Comparison of ENCODE assay signal across 8 cellular contexts in genomic region chr3:124827476-124828206, GRCh38. TPM values are rescaled to one million over a fixed set of nuclear protein-coding genes. Genes with fewer than 3 reads are reported as not detected.
DNase-seq lines count a peak whose midpoint lies in the region; FAIRE-seq and TF ChIP-seq lines count a peak whose summit lies in the region.
"Not testable (repeated sequence)": the region's sequence is repeated elsewhere in the genome, so short reads cannot be mapped to it uniquely, and the experiment has no call there.

No MANE protein-coding gene starts in this region.

- H3K9me3 ChIP-seq in NT2/D1 (ENCODE audit: insufficient read depth, low read length); adipocyte (ENCODE audit: control insufficient read depth, low read length); H1 (ENCODE audit: insufficient read depth in 2 of 2, low read depth in 1 of 2, low read length in 1 of 2); hepatocyte (ENCODE audit: low read depth); muscle layer of colon (ENCODE audit: low read length): not testable (repeated sequence)

- H3K36me3 ChIP-seq in NT2/D1 (ENCODE audit: insufficient read depth, insufficient read length, low read length) = peaks cover 41% of the 10 kb centered on the region
- H3K36me3 ChIP-seq in adipocyte (ENCODE audit: control insufficient read depth, insufficient read depth, low read length, severe bottlenecking) = peaks cover 25% of the 10 kb centered on the region
- H3K36me3 ChIP-seq in H1 (ENCODE audit: control insufficient read depth in 2 of 4, insufficient read depth in 4 of 4, low read length in 3 of 4); hepatocyte (replicated peaks; ENCODE audit: insufficient read depth, low read depth): not testable (repeated sequence)
- H3K36me3 ChIP-seq in muscle layer of colon (ENCODE audit: insufficient read depth, low read length) = peaks cover 17% of the 10 kb centered on the region

- TF ChIP-seq CTCF in H1 (IDR thresholded peaks at IDR 0.05; ENCODE audit: control extremely low read depth in 1 of 3, insufficient read depth in 1 of 3, low read depth in 1 of 3, low read length in 3 of 3) (peak in 1 of 3 experiments; percentile 37; a peak in 1 of 4 replicates), hepatocyte (IDR thresholded peaks at IDR 0.05; ENCODE audit: poor library complexity) (peak; percentile 40)

- peak overlapping the region; percentile 55; the same call in 1 of the 2 replicates for H2BK5ac ChIP-seq in H1 (ENCODE audit: low read depth, low read length)

- peak overlapping the region; percentile 85; the same call in 1 of the 2 replicates for H2BK12ac ChIP-seq in H1 (ENCODE audit: low read depth, low read length)

- peak overlapping the region; percentile 4 for H3K9ac ChIP-seq in NT2/D1 (ENCODE audit: insufficient read length, low read depth)
- H3K9ac ChIP-seq in adipocyte (ENCODE audit: low read length) = peak overlapping the region; percentile 38
- H3K9ac ChIP-seq in H1 (replicated peaks in 1 of 4; ENCODE audit: extremely low read depth in 1 of 4, low read depth in 3 of 4, low read length in 3 of 4); muscle layer of colon (ENCODE audit: low read length): not testable (repeated sequence)

- H2AFZ ChIP-seq in H1 (ENCODE audit: low read length); hepatocyte: not testable (repeated sequence)

- H3K18ac ChIP-seq in H1 (ENCODE audit: extremely low read depth, low read length) = 0 out of 2 replicates have a peak overlapping the region, but pooled peaks have one; percentile 36

- not testable (repeated sequence) for H3K79me2 ChIP-seq in H1 (ENCODE audit: control insufficient read depth in 1 of 2, insufficient read depth in 2 of 2, low read length in 2 of 2); hepatocyte

- not testable (repeated sequence) for H4K8ac ChIP-seq in H1 (ENCODE audit: extremely low read depth, insufficient read depth, low read length)

- H3K27ac ChIP-seq in H1 (ENCODE audit: low read depth, low read length) (peak overlapping the region; percentile 66), muscle layer of colon (ENCODE audit: low read depth, low read length) (peak overlapping the region; percentile 31), skin epidermis (peak overlapping the region in 15 of 21 experiments; percentile 5 to 83 (median 58))
- not testable (repeated sequence) for H3K27ac ChIP-seq in hepatocyte

- H3K4ac ChIP-seq in H1 (replicated peaks; ENCODE audit: insufficient read length, low read depth, low read length) = not testable (repeated sequence)

- H3K56ac ChIP-seq in H1 (replicated peaks; ENCODE audit: insufficient read length, low read depth, low read length) = not testable (repeated sequence)

- H3K4me1 ChIP-seq in NT2/D1 (ENCODE audit: insufficient read depth, insufficient read length); hepatocyte (ENCODE audit: insufficient read depth): not testable (repeated sequence)
- H3K4me1 ChIP-seq in adipocyte (ENCODE audit: control insufficient read depth, insufficient read depth, low read length) = peaks cover 45% of the 10 kb centered on the region
- H3K4me1 ChIP-seq in H1 (replicated peaks in 1 of 4; ENCODE audit: control insufficient read depth in 3 of 4, insufficient read depth in 4 of 4, low read length in 3 of 4) = peaks cover 7 to 27% (median 21%) of the 10 kb centered on the region in 4 experiments
- peaks cover 43% of the 10 kb centered on the region for H3K4me1 ChIP-seq in muscle layer of colon (ENCODE audit: insufficient read depth, low read length)

- not testable (repeated sequence) for H2BK15ac ChIP-seq in H1 (ENCODE audit: low read length)

- in situ Hi-C loops in ACHN (cut with HindIII; ENCODE audit: low pct_ligation_motif_present, low pct_unique_long_range_greater_than_20kb, low sequenced_read_pairs) = not testable (repeated sequence)

- H3K23me2 ChIP-seq in H1 (ENCODE audit: low read depth, low read length) = not testable (repeated sequence)

- 0 out of 2 replicates have a peak overlapping the region, but pooled peaks have one; percentile 16 for H2BK20ac ChIP-seq in H1 (ENCODE audit: low read length)

- H4K5ac ChIP-seq in H1 (ENCODE audit: insufficient read length, low read depth, low read length) = not testable (repeated sequence)

- not testable (repeated sequence) for TF ChIP-seq EP300 in H1 (IDR thresholded peaks at IDR 0.05; ENCODE audit: borderline replicate concordance in 1 of 2, low read depth in 2 of 2, low read length in 2 of 2)

- TF ChIP-seq RAD21 in H1 (IDR thresholded peaks at IDR 0.05 in 1 of 2, conservative IDR thresholded peaks at IDR 0.05 in 1 of 2; ENCODE audit: low read depth in 2 of 2, low read length in 2 of 2) = not testable (repeated sequence)

- not testable (repeated sequence) for H3K27me3 ChIP-seq in NT2/D1 (ENCODE audit: insufficient read depth, insufficient read length); adipocyte (replicated peaks; ENCODE audit: control insufficient read depth, insufficient read depth, low read length); H1 (replicated peaks in 1 of 4; ENCODE audit: control insufficient read depth in 3 of 4, extremely low read depth in 1 of 4, insufficient read depth in 3 of 4, low read length in 3 of 4); hepatocyte; muscle layer of colon (ENCODE audit: control insufficient read depth in 1 of 2, insufficient read depth in 2 of 2, low read length in 2 of 2)

- POLR2A ChIA-PET in H1 (lab: Charles Lee; ENCODE audit: partially characterized antibody) = interaction anchor here (0.7 to 2.1 kb wide), 10 partner anchors 13 to 157 kb away, joined by 3 to 19 read pairs (median 3); partner anchors contain the start of gene ITGB5

- peak overlapping the region; percentile 61 for H4K91ac ChIP-seq in H1 (replicated peaks; ENCODE audit: insufficient read length, low read length)

- H3K9me2 ChIP-seq in hepatocyte (replicated peaks; ENCODE audit: insufficient read depth) = not testable (repeated sequence)

- not testable (repeated sequence) for H3K4me3 ChIP-seq in NT2/D1 (ENCODE audit: insufficient read length, low read depth); adipocyte (ENCODE audit: low read length); hepatocyte; muscle layer of colon (ENCODE audit: low read depth in 1 of 2, low read length in 2 of 2); skin epidermis
- peak overlapping the region in 1 of 4 experiments; percentile 30; a peak in 1 of 8 replicates for H3K4me3 ChIP-seq in H1 (ENCODE audit: extremely low read depth in 1 of 4, insufficient read depth in 2 of 4, low read depth in 3 of 4, low read length in 4 of 4)

- 13% methylated on average over 14 of the region's 15 CpGs; no CpG with 5 or more reads in 1 of the 2 experiments for WGBS in H1 (ENCODE audit: extremely low coverage in 1 of 2, insufficient coverage in 1 of 2, insufficient read length in 1 of 2, insufficient replicate concordance in 2 of 2, low coverage in 1 of 2, low lambda C conversion rate in 2 of 2, missing lambda C conversion rate in 1 of 2), 2 experiments
- WGBS in hepatocyte (ENCODE audit: low lambda C conversion rate, missing lambda C conversion rate) = 69% methylated on average over 15 of the region's 15 CpGs

- H4K20me1 ChIP-seq in H1 (replicated peaks in 1 of 2; ENCODE audit: control insufficient read depth in 1 of 2, insufficient read depth in 2 of 2, low read length in 2 of 2); hepatocyte (ENCODE audit: insufficient read depth, poor library complexity, severe bottlenecking): not testable (repeated sequence)

- peak overlapping the region; percentile 68; the same call in 1 of the 2 replicates for H2AK5ac ChIP-seq in H1 (ENCODE audit: low read depth, low read length)

- not testable (repeated sequence) for FAIRE-seq in H1 (lab: Jason Lieb, UNC)

- H3K4me2 ChIP-seq in H1 (ENCODE audit: insufficient read depth in 1 of 2, low read depth in 2 of 2, low read length in 2 of 2) = peak overlapping the region; percentile 31 to 50
- not testable (repeated sequence) for H3K4me2 ChIP-seq in hepatocyte

- peak in 1 of 2 experiments; percentile 25; a peak in 1 of 3 replicates for TF ChIP-seq POLR2A in H1 (IDR thresholded peaks at IDR 0.05; ENCODE audit: control extremely low read depth in 1 of 2, low read depth in 2 of 2, low read length in 2 of 2)

- H3K79me1 ChIP-seq in H1 (ENCODE audit: low read depth, low read length) = not testable (repeated sequence)

- H2BK120ac ChIP-seq in H1 (replicated peaks; ENCODE audit: low read depth, low read length) = peak overlapping the region; percentile 91

- H3K14ac ChIP-seq in H1 (ENCODE audit: insufficient read length) = not testable (repeated sequence)

- H3K23ac ChIP-seq in H1 (ENCODE audit: insufficient read length) = not testable (repeated sequence)

- DNase-seq in ACHN (peak; percentile 27), HCEC 1CT (peak; percentile 32), NT2/D1 (ENCODE audit: low read depth, low spot score) (peak; percentile 63), H1 (ENCODE audit: low read depth in 1 of 2, low spot score in 2 of 2) (peak in 1 of 2 experiments; percentile 59)
- not testable (repeated sequence) for DNase-seq in adipocyte (ENCODE audit: low read depth); hepatocyte (ENCODE audit: low spot score)

- CTCF ChIA-PET in H1 (lab: Charles Lee; ENCODE audit: partially characterized antibody) = interaction anchor here (0.8 to 2.7 kb wide), 22 partner anchors 8 to 74 kb away, joined by 3 to 14 read pairs (median 5); no protein-coding TSS in a partner anchor

TF ChIP-seq in H1, 55 proteins besides CTCF, POLR2A, EP300 and RAD21 (continues in another document):
- TF ChIP-seq ASH2L (IDR thresholded peaks at IDR 0.05; ENCODE audit: low read length) (peak; percentile 67), TCF12 (IDR thresholded peaks at IDR 0.05; ENCODE audit: low read depth, low read length) (0 out of 2 replicates have a peak, but pooled peaks have one; percentile 43), TEAD4 (IDR thresholded peaks at IDR 0.05; ENCODE audit: low read depth, low read length) (peak; percentile 95)

RNA-seq across cellular contexts. Expression of gene ITGB5, which starts 59.5 kb away (rescaled TPM):
- 251 and 268 TPM in 2 replicates for total RNA-seq in H1 (2021; fragmentation: NEBNext Ultra II Directional; extraction: Animal tissue kit (Norgen Biotek cat#: 25700))
- polyA plus RNA-seq in H1 (2011; rRNA removed) = 101 and 166 TPM in 2 replicates
- 165 TPM for polyA plus RNA-seq in H1 (2011; cell fraction: cytosol; rRNA removed)
- polyA plus RNA-seq in H1 (2011; cell fraction: nucleus; rRNA removed) = 201 TPM
- 128 to 150 TPM (median 139 TPM) in 4 replicates for polyA plus RNA-seq in H1 (2012, experiment 1 of 2)
- polyA plus RNA-seq in H1 (2012, experiment 2 of 2) = 74.9 TPM
- 153 TPM for polyA plus RNA-seq in H1 (2013, experiment 1 of 2)
- 169 TPM for polyA plus RNA-seq in H1 (2013, experiment 2 of 2)
- polyA minus RNA-seq in H1 (2011; rRNA and poly(A)+ RNA removed) = 192 and 250 TPM in 2 replicates
- polyA minus RNA-seq in H1 (2011; cell fraction: cytosol; rRNA and poly(A)+ RNA removed) = 114 TPM
- polyA minus RNA-seq in H1 (2011; cell fraction: nucleus; rRNA and poly(A)+ RNA removed) = 84.4 TPM
- 97.0 and 109 TPM in 2 replicates for total RNA-seq in hepatocyte
- 103 and 113 TPM in 2 replicates for polyA plus RNA-seq in hepatocyte
